Comparison of ENCODE assay signal across 1 cellular context in the genomic region with DNA sequence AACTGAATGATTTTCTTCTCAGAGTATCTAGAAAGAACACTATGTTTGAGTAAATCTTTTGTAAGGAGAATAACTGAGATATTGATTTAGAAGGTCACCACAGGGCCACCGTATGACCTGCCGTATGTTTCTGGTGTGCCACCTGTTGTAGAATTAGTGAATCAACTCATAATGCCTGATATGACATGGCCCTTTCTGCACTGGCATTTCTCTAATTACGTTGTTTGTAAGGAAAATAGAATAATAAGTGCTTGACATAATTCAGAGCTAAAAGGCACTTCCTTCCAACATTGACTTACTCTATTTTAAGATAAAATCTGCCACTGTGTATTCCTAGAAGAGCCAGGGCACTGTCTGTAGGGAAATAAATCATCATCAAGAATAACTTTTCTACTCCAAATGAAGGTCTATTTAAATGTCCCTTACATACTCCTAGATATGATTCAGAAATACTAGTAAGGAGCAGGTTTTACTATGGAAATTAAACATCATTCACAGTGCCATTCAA.
TF ChIP-seq lines count a peak whose summit lies in the region.

No MANE protein-coding gene starts in this region.

TF ChIP-seq in K562, 482 proteins besides CTCF, POLR2A, EP300 and RAD21 (continued from another document):
- TF ChIP-seq, protein P1, sequence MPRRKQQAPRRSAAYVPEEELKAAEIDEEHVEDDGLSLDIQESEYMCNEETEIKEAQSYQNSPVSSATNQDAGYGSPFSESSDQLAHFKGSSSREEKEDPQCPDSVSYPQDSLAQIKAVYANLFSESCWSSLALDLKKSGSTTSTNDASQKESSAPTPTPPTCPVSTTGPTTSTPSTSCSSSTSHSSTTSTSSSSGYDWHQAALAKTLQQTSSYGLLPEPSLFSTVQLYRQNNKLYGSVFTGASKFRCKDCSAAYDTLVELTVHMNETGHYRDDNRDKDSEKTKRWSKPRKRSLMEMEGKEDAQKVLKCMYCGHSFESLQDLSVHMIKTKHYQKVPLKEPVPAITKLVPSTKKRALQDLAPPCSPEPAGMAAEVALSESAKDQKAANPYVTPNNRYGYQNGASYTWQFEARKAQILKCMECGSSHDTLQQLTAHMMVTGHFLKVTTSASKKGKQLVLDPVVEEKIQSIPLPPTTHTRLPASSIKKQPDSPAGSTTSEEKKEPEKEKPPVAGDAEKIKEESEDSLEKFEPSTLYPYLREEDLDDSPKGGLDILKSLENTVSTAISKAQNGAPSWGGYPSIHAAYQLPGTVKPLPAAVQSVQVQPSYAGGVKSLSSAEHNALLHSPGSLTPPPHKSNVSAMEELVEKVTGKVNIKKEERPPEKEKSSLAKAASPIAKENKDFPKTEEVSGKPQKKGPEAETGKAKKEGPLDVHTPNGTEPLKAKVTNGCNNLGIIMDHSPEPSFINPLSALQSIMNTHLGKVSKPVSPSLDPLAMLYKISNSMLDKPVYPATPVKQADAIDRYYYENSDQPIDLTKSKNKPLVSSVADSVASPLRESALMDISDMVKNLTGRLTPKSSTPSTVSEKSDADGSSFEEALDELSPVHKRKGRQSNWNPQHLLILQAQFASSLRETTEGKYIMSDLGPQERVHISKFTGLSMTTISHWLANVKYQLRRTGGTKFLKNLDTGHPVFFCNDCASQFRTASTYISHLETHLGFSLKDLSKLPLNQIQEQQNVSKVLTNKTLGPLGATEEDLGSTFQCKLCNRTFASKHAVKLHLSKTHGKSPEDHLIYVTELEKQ (CRISPR knock-in tag; IDR thresholded peaks at IDR 0.05), result no peak
- TF ChIP-seq HLTF (IDR thresholded peaks at IDR 0.05) (no peak), ATF3 (IDR thresholded peaks at IDR 0.05) (no peak), ATF3 (CRISPR knock-in tag; conservative IDR thresholded peaks at IDR 0.05) (no peak)
